ENCODE assay signal across 9 cellular contexts in the genomic region with DNA sequence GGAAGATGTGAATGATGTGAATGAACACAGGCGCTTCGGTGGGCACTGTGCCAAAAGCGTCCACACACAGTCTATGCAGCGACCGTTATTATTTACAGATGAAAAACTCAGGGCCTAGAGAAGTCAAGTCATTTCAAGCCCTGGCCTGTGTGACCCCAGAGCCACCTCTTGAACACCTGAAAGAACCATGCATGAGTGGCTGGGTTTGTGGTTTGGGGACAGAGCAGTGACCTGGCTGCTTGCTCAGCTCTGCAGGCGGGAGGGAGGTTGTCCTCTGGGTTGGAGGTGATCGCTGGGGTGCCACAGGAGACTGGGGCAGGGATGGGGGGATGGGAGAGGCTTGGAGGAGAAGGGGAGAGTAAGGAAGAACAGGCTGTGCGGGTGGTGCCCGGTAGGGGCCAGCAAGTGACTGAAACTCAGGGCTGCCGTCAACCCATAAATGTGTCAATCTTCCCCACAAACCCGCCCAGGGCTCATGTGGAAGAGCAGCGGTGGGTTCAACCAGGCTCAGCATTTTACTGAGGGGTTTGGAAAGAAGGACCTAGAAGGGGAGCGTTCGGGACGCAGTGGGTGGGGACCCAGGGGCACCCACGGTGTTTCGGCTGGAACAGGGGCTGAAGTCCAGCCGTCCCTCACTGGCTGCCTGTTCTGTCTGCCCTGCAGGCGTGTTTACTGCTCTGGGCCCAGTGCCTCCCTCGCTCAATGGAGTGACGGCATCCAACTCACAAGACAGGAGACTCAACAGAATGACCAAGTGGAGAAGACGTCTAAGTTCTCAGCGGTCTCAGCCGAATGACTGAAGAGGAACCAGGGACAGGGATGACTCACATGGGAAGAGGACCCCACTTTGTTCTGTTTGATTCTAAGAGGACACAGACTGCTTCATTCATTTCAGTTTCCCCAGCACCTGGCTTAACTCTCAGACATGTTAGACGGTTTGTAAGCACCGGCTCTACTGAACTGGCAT.
A peak's percentile ranks its signal among the peaks of the same experiment; 100 is the strongest.
DNase-seq lines count a peak whose midpoint lies in the region; ATAC-seq, FAIRE-seq and TF ChIP-seq lines count a peak whose summit lies in the region.
"Had no signal": no experiment of that assay in that cellular context is flagged by ENCODE, and none has a peak within 500 bp of the region (broad histone marks: within the 10 kb centered on the region; RNA-seq: fewer than 3 reads in every experiment).

No MANE protein-coding gene starts in this region.

- H3K27ac Mint-ChIP-seq in endodermal cell: peak overlapping the region; percentile 38

- 93 to 94% methylated on average over 15 to 26 of the region's 26 CpGs for WGBS in endodermal cell (ENCODE audit: insufficient coverage in 1 of 2, insufficient read length in 1 of 2), 2 experiments

- H3K4me3 Mint-ChIP-seq in endodermal cell: no peak overlapping the region

- H3K4me1 ChIP-seq in endodermal cell (ENCODE audit: control insufficient read depth, insufficient read depth, low read length): no peaks in the 10 kb centered on the region

- no peaks in the 10 kb centered on the region for H3K27me3 Mint-ChIP-seq in endodermal cell (ENCODE audit: insufficient read depth)

- H3K4me1 Mint-ChIP-seq in endodermal cell: peaks cover 4% of the 10 kb centered on the region

- no peak overlapping the region for H3K27ac ChIP-seq in endodermal cell (ENCODE audit: low read depth, low read length)

- no peak overlapping the region for H3K9ac ChIP-seq in endodermal cell (ENCODE audit: extremely low read depth, low read length, poor library complexity, severe bottlenecking)

- DNase-seq in GM12892 (ENCODE audit: insufficient read length) (peak; percentile 85), endodermal cell (no peak), glomerular visceral epithelial cell (ENCODE audit: extremely low spot score) (no peak), NCI-H226 (no peak), occipital lobe (lab: John Stamatoyannopoulos, UW) (no peak)
- DNase-seq in activated CD4-positive, alpha-beta T cell treated with anti-CD3 and anti-CD28 coated beads, Interleukin-2, amount 50 U/mL, for 4 hours: no peak
- DNase-seq: activated gamma-delta T cell treated with Interleukin-2 at 50 U/mL for 16 hours had no signal

- no peaks in the 10 kb centered on the region for H3K27me3 ChIP-seq in endodermal cell (ENCODE audit: control insufficient read depth, insufficient read depth, low read length, poor library complexity, severe bottlenecking)

- H3K36me3 ChIP-seq in endodermal cell (ENCODE audit: control insufficient read depth, insufficient read depth, low read length): peaks cover 69% of the 10 kb centered on the region

- H3K4me3 ChIP-seq in endodermal cell (ENCODE audit: low read length): no peak overlapping the region

- H3K36me3 Mint-ChIP-seq in endodermal cell (ENCODE audit: low read depth): peaks cover 62% of the 10 kb centered on the region

- TF ChIP-seq CTCF in endodermal cell (conservative IDR thresholded peaks at IDR 0.05): no peak

- no peaks in the 10 kb centered on the region for H3K9me3 ChIP-seq in endodermal cell (ENCODE audit: control insufficient read depth, low read length)

- peak; percentile 99 for FAIRE-seq in GM12892 (lab: Jason Lieb, UNC)

- H3K9me3 Mint-ChIP-seq in endodermal cell: no peaks in the 10 kb centered on the region

- TF ChIP-seq POLR2A in GM12892 (IDR thresholded peaks at IDR 0.05; ENCODE audit: low read depth, low read length): peak; percentile 46; the same call in 1 of the 2 replicates

- ATAC-seq in GM19452 (IDR thresholded peaks at IDR 0.05; ENCODE audit: unreplicated experiment) (peak; percentile 94), HG03103 (IDR thresholded peaks at IDR 0.05; ENCODE audit: low read depth, unreplicated experiment) (peak; percentile 94)
